In genomic region chr5:34656700-34657549, GRCh38 we compare ENCODE assay signal across 8 cellular contexts. TPM values are rescaled to one million over a fixed set of nuclear protein-coding genes. Genes with fewer than 3 reads are reported as not detected.
A peak's percentile ranks its signal among the peaks of the same experiment; 100 is the strongest.
DNase-seq lines count a peak whose midpoint lies in the region; ATAC-seq and TF ChIP-seq lines count a peak whose summit lies in the region.

No MANE protein-coding gene starts in this region.

- H3K36me3 Mint-ChIP-seq in Calu3 (ENCODE audit: insufficient read depth, unreplicated experiment) = peaks cover 43% of the 10 kb centered on the region

- ATAC-seq in left cardiac atrium = peak; percentile 16 to 62
- no peak for ATAC-seq in HG03159 (IDR thresholded peaks at IDR 0.05; ENCODE audit: unreplicated experiment)
- no peak for ATAC-seq in GM19328 (IDR thresholded peaks at IDR 0.05; ENCODE audit: unreplicated experiment)
- no peak for ATAC-seq in HG02981 (IDR thresholded peaks at IDR 0.05; ENCODE audit: unreplicated experiment)

- intact Hi-C loops in Calu3 (cut with micrococcal nuclease; ENCODE audit: unreplicated experiment) = loop anchor here (5.0 kb wide), 2 partner anchors 50 to 70 kb away; no protein-coding TSS in a partner anchor
- intact Hi-C loops in left cardiac atrium (cut with DNase I) = loop anchor here in 1 of 2 donors (5.0 to 10.0 kb wide), 3 partner anchors 132 to 240 kb away; partner anchors contain the start of gene TTC23L

- no peak for TF ChIP-seq CTCF in Calu3 (IDR thresholded peaks at IDR 0.05; ENCODE audit: unreplicated experiment)

- H3K4me1 Mint-ChIP-seq in Calu3 (ENCODE audit: low read depth, unreplicated experiment) = peaks cover 27% of the 10 kb centered on the region

- BruUV-seq in Calu3 (replicated peaks; lab: Mats Ljungman, UMichigan) = no TSS peak

- H3K9me3 Mint-ChIP-seq in Calu3 (ENCODE audit: low read depth, unreplicated experiment) = no peaks in the 10 kb centered on the region

- CTCF ChIA-PET in Calu3 (lab: Charles Lee) = interaction anchor here (0.7 to 2.1 kb wide), 5 partner anchors 30 to 177 kb away, joined by 3 to 6 read pairs (median 4); no protein-coding TSS in a partner anchor

- DNase-seq in Calu3 (peak; percentile 33), HT-29 (ENCODE audit: low spot score) (peak; percentile 26), left cardiac atrium (peak; percentile 30), retina (peak; percentile 70)
- DNase-seq in activated naive CD4-positive, alpha-beta T cell treated with anti-CD3 and anti-CD28 coated beads, Interleukin-2, amount 50 U/mL, for 16 hours = peak; percentile 13

- peak overlapping the region; percentile 60 for H3K4me3 Mint-ChIP-seq in Calu3 (ENCODE audit: low read depth, unreplicated experiment)

- no peaks in the 10 kb centered on the region for H3K27me3 Mint-ChIP-seq in Calu3 (ENCODE audit: unreplicated experiment)

- peak overlapping the region; percentile 78 for H3K27ac Mint-ChIP-seq in Calu3 (ENCODE audit: unreplicated experiment)

RNA-seq across cellular contexts. Expression of gene RAI14, which starts 0.8 kb away (rescaled TPM):
- total RNA-seq in Calu3 (2022) (56.2 and 84.3 TPM in 2 replicates), left cardiac atrium (10 to 100 TPM; 14.2 to 26.3 TPM)
- 27.2 and 36.3 TPM in 2 replicates for total RNA-seq in HT-29 (2014; rRNA removed; shearing (Covaris generic))

Comparison
In these comparisons a context has a peak if more than half of its experiments do, and no peak if none do; other contexts are left out.
1. DNase-seq: peak in every context shown above with its lines; median percentile 70 in retina; 33 in Calu3; 30 in left cardiac atrium; 26 in HT-29; 13 in activated naive CD4-positive, alpha-beta T cell treated with anti-CD3 and anti-CD28 coated beads, Interleukin-2, amount 50 U/mL, for 16 hours.
2. ATAC-seq: peak in left cardiac atrium (2 of 2); none in HG03159 (single experiment), GM19328 (single experiment) and HG02981 (single experiment).